Comparison of ENCODE assay signal across 16 cellular contexts in the genomic region with DNA sequence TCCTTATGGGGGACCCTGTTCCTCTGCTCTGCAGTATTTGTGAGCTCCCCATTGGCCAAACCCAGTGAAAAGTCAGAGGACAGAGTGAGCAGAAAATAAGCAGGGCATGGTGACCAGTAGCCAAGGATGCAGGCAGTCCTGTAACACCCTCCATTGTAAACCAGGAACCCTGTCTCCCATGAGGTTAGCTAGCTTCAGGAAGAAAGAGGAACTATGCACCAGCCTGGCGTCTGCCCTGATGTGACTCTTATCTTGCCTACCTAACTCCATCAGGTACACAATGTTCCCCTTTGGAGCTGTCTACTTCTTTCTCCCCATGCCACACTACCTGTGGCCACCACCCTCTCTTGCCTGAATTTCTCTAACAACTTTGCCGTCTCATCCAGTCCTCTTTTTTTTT.
DNase-seq lines count a peak whose midpoint lies in the region; ATAC-seq and TF ChIP-seq lines count a peak whose summit lies in the region.
"Had no signal": no experiment of that assay in that cellular context is flagged by ENCODE, and none has a peak within 500 bp of the region (broad histone marks: within the 10 kb centered on the region; RNA-seq: fewer than 3 reads in every experiment).

No MANE protein-coding gene starts in this region.

- no peak overlapping the region for H3K4me3 ChIP-seq in BLaER1 treated with 17β-estradiol and CSF1 and Interleukin-3, amounts not matched to agents 10 nM and 100 nM
- H3K4me3 ChIP-seq: thyroid gland had no signal

- POLR2A ChIA-PET in activated B cell treated with CpG ODN at 0.5 μM for 24 hours (lab: Charles Lee), result no interaction called here
- POLR2A ChIA-PET in activated CD4-positive, alpha-beta T cell treated with anti-CD3 and anti-CD28 coated beads, Interleukin-2, amount 10 ng/mL, durations not matched to agents 7 days and 5 days (lab: Charles Lee), result no interaction called here

- H3K36me3 Mint-ChIP-seq in activated B cell treated with CpG ODN at 0.5 μM for 24 hours (ENCODE audit: low read depth), result no peaks in the 10 kb centered on the region
- no peaks in the 10 kb centered on the region for H3K36me3 Mint-ChIP-seq in activated CD4-positive, alpha-beta T cell treated with anti-CD3 and anti-CD28 coated beads, Interleukin-2, amount 10 ng/mL, durations not matched to agents 7 days and 5 days (ENCODE audit: low read depth)

- H3K9me3 Mint-ChIP-seq in activated B cell treated with CpG ODN at 0.5 μM for 24 hours, result no peaks in the 10 kb centered on the region
- H3K9me3 Mint-ChIP-seq in activated CD4-positive, alpha-beta T cell treated with anti-CD3 and anti-CD28 coated beads, Interleukin-2, amount 10 ng/mL, durations not matched to agents 7 days and 5 days, result peaks cover 6% of the 10 kb centered on the region

- H3K36me3 ChIP-seq in BLaER1 treated with 17β-estradiol and CSF1 and Interleukin-3, amounts not matched to agents 10 nM and 100 nM, result no peaks in the 10 kb centered on the region
- H3K36me3 ChIP-seq: thyroid gland had no signal

- H3K9me3 ChIP-seq in BLaER1 treated with 17β-estradiol and CSF1 and Interleukin-3, amounts not matched to agents 10 nM and 100 nM (replicated peaks in 1 of 11), result peaks cover 3 to 22% (median 17%) of the 10 kb centered on the region in 11 experiments; a peak in 17 of 22 replicates
- H3K9me3 ChIP-seq: thyroid gland had no signal

- intact Hi-C loops in activated B cell treated with CpG ODN at 0.5 μM for 24 hours (cut with micrococcal nuclease), result no loop called here

- H3K27me3 ChIP-seq in BLaER1 treated with 17β-estradiol and CSF1 and Interleukin-3, amounts not matched to agents 10 nM and 100 nM, result no peaks in the 10 kb centered on the region
- H3K27me3 ChIP-seq: thyroid gland had no signal

- peak overlapping the region; percentile 52 for H3K4me3 Mint-ChIP-seq in activated B cell treated with CpG ODN at 0.5 μM for 24 hours
- H3K4me3 Mint-ChIP-seq in activated CD4-positive, alpha-beta T cell treated with anti-CD3 and anti-CD28 coated beads, Interleukin-2, amount 10 ng/mL, durations not matched to agents 7 days and 5 days, result no peak overlapping the region
- H3K4me3 Mint-ChIP-seq: mesothelial cell of epicardium had no signal

- H3K27me3 Mint-ChIP-seq in activated B cell treated with CpG ODN at 0.5 μM for 24 hours, result peaks cover 14% of the 10 kb centered on the region
- H3K27me3 Mint-ChIP-seq in activated CD4-positive, alpha-beta T cell treated with anti-CD3 and anti-CD28 coated beads, Interleukin-2, amount 10 ng/mL, durations not matched to agents 7 days and 5 days, result peaks cover 15% of the 10 kb centered on the region

- CTCF ChIA-PET in activated B cell treated with CpG ODN at 0.5 μM for 24 hours (lab: Charles Lee), result no interaction called here
- CTCF ChIA-PET in activated CD4-positive, alpha-beta T cell treated with anti-CD3 and anti-CD28 coated beads, Interleukin-2, amount 10 ng/mL, durations not matched to agents 7 days and 5 days (lab: Charles Lee), result no interaction called here

- H3K9ac ChIP-seq in BLaER1 treated with 17β-estradiol and CSF1 and Interleukin-3, amounts not matched to agents 10 nM and 100 nM, result peak overlapping the region in 2 of 11 experiments; percentile 30 to 36; a peak in 2 of 22 replicates
- H3K9ac ChIP-seq: parathyroid adenoma had no signal

- H3K4me2 ChIP-seq in BLaER1 treated with 17β-estradiol and CSF1 and Interleukin-3, amounts not matched to agents 10 nM and 100 nM, result peak overlapping the region in 10 of 11 experiments; percentile 5 to 70 (median 44); a peak in 15 of 22 replicates

- DNase-seq in activated B cell treated with CpG ODN at 0.5 μM for 24 hours, result no peak
- no peak for DNase-seq in activated effector memory CD4-positive, alpha-beta T cell treated with Interleukin-2 at 50 U/mL for 16 hours
- DNase-seq in activated CD4-positive, alpha-beta T cell treated with anti-CD3 and anti-CD28 coated beads, Interleukin-2, amount 10 ng/mL, durations not matched to agents 7 days and 5 days, result no peak
- no peak for DNase-seq in caudate nucleus (lab: John Stamatoyannopoulos, UW)
- no peak for DNase-seq in NCI-H2107 (lab: John Stamatoyannopoulos, UW)
- DNase-seq: activated CD4-positive, alpha-beta T cell treated with anti-CD3 and anti-CD28 coated beads, Interleukin-2, amount 50 U/mL, for 4 hours; activated gamma-delta T cell; COR-L47; NCI-H187; T-helper 1 cell; thyroid gland had no signal

- H3K27ac Mint-ChIP-seq in activated B cell treated with CpG ODN at 0.5 μM for 24 hours, result no peak overlapping the region
- no peak overlapping the region for H3K27ac Mint-ChIP-seq in activated CD4-positive, alpha-beta T cell treated with anti-CD3 and anti-CD28 coated beads, Interleukin-2, amount 10 ng/mL, durations not matched to agents 7 days and 5 days
- H3K27ac Mint-ChIP-seq: mesothelial cell of epicardium had no signal

- ATAC-seq in GM19455 (IDR thresholded peaks at IDR 0.05; ENCODE audit: unreplicated experiment) (peak; percentile 31), HG03378 (IDR thresholded peaks at IDR 0.05; ENCODE audit: unreplicated experiment) (peak; percentile 20), activated B cell treated with CpG ODN at 0.5 μM for 24 hours (ENCODE audit: low read depth) (peak; percentile 52)

- peaks cover 6 to 17% (median 10%) of the 10 kb centered on the region in 10 experiments; a peak in 18 of 20 replicates for H3K4me1 ChIP-seq in BLaER1 treated with 17β-estradiol and CSF1 and Interleukin-3, amounts not matched to agents 10 nM and 100 nM
- H3K4me1 ChIP-seq: parathyroid adenoma, thyroid gland had no signal

- peak overlapping the region in 7 of 11 experiments; percentile 19 to 69 (median 51); a peak in 13 of 22 replicates for H3K27ac ChIP-seq in BLaER1 treated with 17β-estradiol and CSF1 and Interleukin-3, amounts not matched to agents 10 nM and 100 nM
- no peak overlapping the region for H3K27ac ChIP-seq in caudate nucleus (ENCODE audit: low read depth, low read length)
- H3K27ac ChIP-seq: parathyroid adenoma, thyroid gland had no signal

- H4K20me1 ChIP-seq in BLaER1 treated with 17β-estradiol and CSF1 and Interleukin-3, amounts not matched to agents 10 nM and 100 nM, result no peaks in the 10 kb centered on the region

- TF ChIP-seq CTCF in activated B cell treated with CpG ODN at 0.5 μM for 24 hours (IDR thresholded peaks at IDR 0.05), result no peak

- peaks cover 11% of the 10 kb centered on the region for H3K4me1 Mint-ChIP-seq in activated B cell treated with CpG ODN at 0.5 μM for 24 hours
- peaks cover 9% of the 10 kb centered on the region for H3K4me1 Mint-ChIP-seq in activated CD4-positive, alpha-beta T cell treated with anti-CD3 and anti-CD28 coated beads, Interleukin-2, amount 10 ng/mL, durations not matched to agents 7 days and 5 days
